ENCODE assay signal across 24 cellular contexts in the genomic region with DNA sequence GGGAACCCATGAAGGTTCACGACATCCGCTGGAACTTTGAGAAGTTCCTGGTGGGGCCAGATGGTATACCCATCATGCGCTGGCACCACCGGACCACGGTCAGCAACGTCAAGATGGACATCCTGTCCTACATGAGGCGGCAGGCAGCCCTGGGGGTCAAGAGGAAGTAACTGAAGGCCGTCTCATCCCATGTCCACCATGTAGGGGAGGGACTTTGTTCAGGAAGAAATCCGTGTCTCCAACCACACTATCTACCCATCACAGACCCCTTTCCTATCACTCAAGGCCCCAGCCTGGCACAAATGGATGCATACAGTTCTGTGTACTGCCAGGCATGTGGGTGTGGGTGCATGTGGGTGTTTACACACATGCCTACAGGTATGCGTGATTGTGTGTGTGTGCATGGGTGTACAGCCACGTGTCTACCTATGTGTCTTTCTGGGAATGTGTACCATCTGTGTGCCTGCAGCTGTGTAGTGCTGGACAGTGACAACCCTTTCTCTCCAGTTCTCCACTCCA. TPM values are rescaled to one million over a fixed set of nuclear protein-coding genes. Genes with fewer than 3 reads are reported as not detected.
DNase-seq lines count a peak whose midpoint lies in the region; ATAC-seq and TF ChIP-seq lines count a peak whose summit lies in the region.
"Had no signal": no experiment of that assay in that cellular context is flagged by ENCODE, and none has a peak within 500 bp of the region (broad histone marks: within the 10 kb centered on the region; RNA-seq: fewer than 3 reads in every experiment).

No MANE protein-coding gene starts in this region.

- no peak overlapping the region for H3K4me3 ChIP-seq in right atrium auricular region
- H3K4me3 ChIP-seq in sigmoid colon = no peak overlapping the region
- H3K4me3 ChIP-seq in mesenchymal stem cell (ENCODE audit: insufficient read depth in 1 of 2, low read depth in 1 of 2, low read length in 2 of 2) = no peak overlapping the region
- H3K4me3 ChIP-seq in Caco-2 (ENCODE audit: low read depth, low read length) = no peak overlapping the region
- H3K4me3 ChIP-seq: heart left ventricle, SJCRH30, tibial nerve had no signal

- no peak overlapping the region for H2BK15ac ChIP-seq in mesenchymal stem cell (ENCODE audit: low read depth, poor library complexity, severe bottlenecking)

- H3K4me2 ChIP-seq in mesenchymal stem cell (ENCODE audit: low read length, poor library complexity, severe bottlenecking) = no peak overlapping the region

- H3K9me3 Mint-ChIP-seq in central memory CD8-positive, alpha-beta T cell = no peaks in the 10 kb centered on the region
- no peaks in the 10 kb centered on the region for H3K9me3 Mint-ChIP-seq in Caco-2 (ENCODE audit: unreplicated experiment)
- H3K9me3 Mint-ChIP-seq: activated naive CD4-positive, alpha-beta T cell treated with anti-CD3 and anti-CD28 coated beads for 36 hours; naive B cell; stimulated activated naive CD8-positive, alpha-beta T cell treated with anti-CD3 and anti-CD28 coated beads, Interleukin-15, Interleukin-2, amounts not matched to agents 100 ng/mL and 50 ng/mL, for 24 hours; T-cell had no signal

- H3K27ac ChIP-seq in right atrium auricular region (peak overlapping the region; percentile 20 to 98), sigmoid colon (peak overlapping the region in 2 of 4 donors; percentile 35 to 83), mesenchymal stem cell (ENCODE audit: low read length, poor library complexity, severe bottlenecking) (no peak overlapping the region)
- H3K27ac ChIP-seq: SJCRH30 had no signal

- H3K23ac ChIP-seq in mesenchymal stem cell (ENCODE audit: low read length in 2 of 2) = no peak overlapping the region

- no peak overlapping the region for H2AFZ ChIP-seq in mesenchymal stem cell (ENCODE audit: low read depth, low read length)

- ATAC-seq in Right ventricle myocardium inferior = no peak
- no peak for ATAC-seq in central memory CD8-positive, alpha-beta T cell (replicated peaks; ENCODE audit: extremely low read depth, poor library complexity, severe bottlenecking)
- ATAC-seq in GM18520 (IDR thresholded peaks at IDR 0.05; ENCODE audit: unreplicated experiment) = no peak
- ATAC-seq: heart left ventricle, Panc1, T-cell had no signal

- peaks cover 52% of the 10 kb centered on the region for H3K36me3 Mint-ChIP-seq in central memory CD8-positive, alpha-beta T cell (ENCODE audit: insufficient read depth)
- H3K36me3 Mint-ChIP-seq in Caco-2 (ENCODE audit: insufficient read depth, unreplicated experiment) = peaks cover 64% of the 10 kb centered on the region

- H2BK5ac ChIP-seq in mesenchymal stem cell (ENCODE audit: low read depth, low read length, poor library complexity, severe bottlenecking) = no peak overlapping the region

- no peak overlapping the region for H4K91ac ChIP-seq in mesenchymal stem cell (ENCODE audit: low read length)

- no peak overlapping the region for H2BK12ac ChIP-seq in mesenchymal stem cell (ENCODE audit: low read length in 2 of 2)

- H3K18ac ChIP-seq in mesenchymal stem cell (ENCODE audit: low read depth in 1 of 2, low read length in 2 of 2) = no peak overlapping the region

- H3K36me3 ChIP-seq in right atrium auricular region = peaks cover 80% of the 10 kb centered on the region
- peaks cover 17 to 74% (median 33%) of the 10 kb centered on the region in 4 donors for H3K36me3 ChIP-seq in sigmoid colon
- peaks cover 80 to 82% of the 10 kb centered on the region in 2 experiments for H3K36me3 ChIP-seq in mesenchymal stem cell (ENCODE audit: control insufficient read depth in 1 of 2, insufficient read depth in 2 of 2, low read depth in 1 of 2, low read length in 2 of 2)
- peaks cover 5% of the 10 kb centered on the region for H3K36me3 ChIP-seq in Caco-2 (ENCODE audit: control insufficient read depth, insufficient read depth, low read length)

- H3K9me3 ChIP-seq in right atrium auricular region (no peaks in the 10 kb centered on the region), sigmoid colon (no peaks in the 10 kb centered on the region), mesenchymal stem cell (ENCODE audit: control insufficient read depth, low read length) (no peaks in the 10 kb centered on the region), Caco-2 (no peaks in the 10 kb centered on the region)
- H3K9me3 ChIP-seq: heart left ventricle, SJCRH30, tibial nerve had no signal

- no peak for DNase-seq in right atrium auricular region (ENCODE audit: low spot score)
- DNase-seq in Right ventricle myocardium inferior (ENCODE audit: missing footprints) = no peak
- no peak for DNase-seq in central memory CD8-positive, alpha-beta T cell (ENCODE audit: low spot score in 2 of 2)
- peak; percentile 74 for DNase-seq in sigmoid colon
- no peak for DNase-seq in stimulated activated CD4-positive, alpha-beta T cell treated with anti-CD3 and anti-CD28 coated beads, Interleukin-15, amount 100 ng/mL, for 24 hours
- DNase-seq in mesenchymal stem cell = no peak
- no peak for DNase-seq in Caco-2
- DNase-seq: activated CD4-positive, alpha-beta T cell treated with anti-CD3 and anti-CD28 coated beads for 4 hours; activated naive CD4-positive, alpha-beta T cell treated with anti-CD3 and anti-CD28 coated beads for 36 hours; activated T-cell treated with anti-CD3 and anti-CD28 coated beads, Interleukin-2, amount 50 U/mL, for 48 hours; DMS53; GDM1; naive B cell; NCI-H1694; NCI-H524 treated with DMSO at 0.1 percent for 48 hours; occipital lobe; SJCRH30; T-cell had no signal

- no peak overlapping the region for H4K8ac ChIP-seq in mesenchymal stem cell (ENCODE audit: low read length)

- no peak overlapping the region for H3K9ac ChIP-seq in mesenchymal stem cell (ENCODE audit: low read length)

- TF ChIP-seq EP300 in sigmoid colon (IDR thresholded peaks at IDR 0.05) = no peak

- H3K27me3 Mint-ChIP-seq in central memory CD8-positive, alpha-beta T cell = no peaks in the 10 kb centered on the region
- H3K27me3 Mint-ChIP-seq in Caco-2 (ENCODE audit: insufficient read depth, unreplicated experiment) = no peaks in the 10 kb centered on the region
- H3K27me3 Mint-ChIP-seq: naive B cell; stimulated activated naive CD8-positive, alpha-beta T cell treated with anti-CD3 and anti-CD28 coated beads, Interleukin-15, Interleukin-2, amounts not matched to agents 100 ng/mL and 50 ng/mL, for 24 hours; T-cell had no signal

- H3K27ac Mint-ChIP-seq in central memory CD8-positive, alpha-beta T cell (ENCODE audit: low read depth) = peak overlapping the region; percentile 44
- H3K27ac Mint-ChIP-seq in Caco-2 (ENCODE audit: unreplicated experiment) = no peak overlapping the region
- H3K27ac Mint-ChIP-seq: activated naive CD4-positive, alpha-beta T cell treated with anti-CD3 and anti-CD28 coated beads for 36 hours; stimulated activated naive CD8-positive, alpha-beta T cell treated with anti-CD3 and anti-CD28 coated beads, Interleukin-15, Interleukin-2, amounts not matched to agents 100 ng/mL and 50 ng/mL, for 24 hours had no signal

- WGBS in sigmoid colon, 2 donors = 86 to 92% methylated on average over 11 of the region's 11 CpGs
- WGBS in mesenchymal stem cell = 93% methylated on average over 8 of the region's 11 CpGs

- CTCF ChIA-PET in Caco-2 (lab: Charles Lee) = no interaction called here

- H3K4me1 ChIP-seq in right atrium auricular region (peaks cover 0 to 80% of the 10 kb centered on the region in 2 donors), sigmoid colon (peaks cover 0 to 41% (median 29%) of the 10 kb centered on the region in 4 donors), mesenchymal stem cell (ENCODE audit: control insufficient read depth, insufficient read depth, low read depth, low read length) (peaks cover 8% of the 10 kb centered on the region), Caco-2 (no peaks in the 10 kb centered on the region)
- H3K4me1 ChIP-seq: SJCRH30 had no signal

- no peak overlapping the region for H3K14ac ChIP-seq in mesenchymal stem cell (ENCODE audit: low read length in 2 of 2)

- BruUV-seq in Caco-2 (replicated peaks; lab: Mats Ljungman, UMichigan) = no TSS peak

- peaks cover 28% of the 10 kb centered on the region for H3K79me1 ChIP-seq in mesenchymal stem cell (replicated peaks; ENCODE audit: low read length, poor library complexity, severe bottlenecking)

- intact Hi-C loops in Right ventricle myocardium inferior (cut with DNase I) = no loop called here
- intact Hi-C loops in sigmoid colon (cut with DNase I) = no loop called here
- intact Hi-C loops in Caco-2 (cut with micrococcal nuclease; ENCODE audit: unreplicated experiment) = no loop called here

- no peak overlapping the region for H3K4me3 Mint-ChIP-seq in central memory CD8-positive, alpha-beta T cell
- no peak overlapping the region for H3K4me3 Mint-ChIP-seq in Caco-2 (ENCODE audit: unreplicated experiment)
- H3K4me3 Mint-ChIP-seq: activated naive CD4-positive, alpha-beta T cell treated with anti-CD3 and anti-CD28 coated beads for 36 hours; stimulated activated naive CD8-positive, alpha-beta T cell treated with anti-CD3 and anti-CD28 coated beads, Interleukin-15, Interleukin-2, amounts not matched to agents 100 ng/mL and 50 ng/mL, for 24 hours; T-cell had no signal

- H3K27me3 ChIP-seq in right atrium auricular region (no peaks in the 10 kb centered on the region), sigmoid colon (no peaks in the 10 kb centered on the region), mesenchymal stem cell (ENCODE audit: control insufficient read depth in 1 of 2, insufficient read depth in 1 of 2, low read length in 2 of 2) (no peaks in the 10 kb centered on the region), Caco-2 (replicated peaks; ENCODE audit: control insufficient read depth, insufficient read depth, low read length) (no peaks in the 10 kb centered on the region)
- H3K27me3 ChIP-seq: heart left ventricle, SJCRH30, tibial nerve had no signal

- H3K4me1 Mint-ChIP-seq in central memory CD8-positive, alpha-beta T cell = no peaks in the 10 kb centered on the region
- no peaks in the 10 kb centered on the region for H3K4me1 Mint-ChIP-seq in Caco-2 (ENCODE audit: low read depth, unreplicated experiment)

- TF ChIP-seq POLR2A in sigmoid colon (IDR thresholded peaks at IDR 0.05) = no peak

- H2BK120ac ChIP-seq in mesenchymal stem cell (ENCODE audit: low read depth, low read length) = no peak overlapping the region

- no peak for TF ChIP-seq CTCF in right atrium auricular region (IDR thresholded peaks at IDR 0.05)
- TF ChIP-seq CTCF in sigmoid colon (IDR thresholded peaks at IDR 0.05) = no peak
- no peak for TF ChIP-seq CTCF in Caco-2 (IDR thresholded peaks at IDR 0.05; ENCODE audit: insufficient read depth in 1 of 2, low read depth in 1 of 2, low read length in 1 of 2, severe bottlenecking in 1 of 2, unreplicated experiment in 1 of 2)

- no peak overlapping the region for H3K4ac ChIP-seq in mesenchymal stem cell (ENCODE audit: low read depth in 1 of 2, low read length in 2 of 2)

- H2AK5ac ChIP-seq in mesenchymal stem cell (ENCODE audit: low read length, severe bottlenecking) = no peak overlapping the region

- POLR2A ChIA-PET in Caco-2 (lab: Charles Lee) = no interaction called here

RNA-seq across cellular contexts. Expression of gene GPX3, which starts 7.6 kb away (rescaled TPM):
- total RNA-seq in right atrium auricular region (1,000 to 10,000 TPM; 2,222 to 2,480 TPM), Right ventricle myocardium inferior (627 TPM), sigmoid colon (1,000 to 10,000 TPM in 2 of 4 donors, 100 to 1,000 TPM in 2; 616 to 2,079 (median 918) TPM), Caco-2 (2022) (80.6 and 86.6 TPM in 2 replicates)
- 1,000 to 10,000 TPM in 1 of 3 donors, 100 to 1,000 TPM in 1, 10 to 100 TPM in 1; 85.1 to 1,326 (median 302) TPM for polyA plus RNA-seq in sigmoid colon
- polyA plus RNA-seq in mesenchymal stem cell (2013, experiment 1 of 2) = 39.2 TPM
- 40.8 TPM for polyA plus RNA-seq in mesenchymal stem cell (2013, experiment 2 of 2)
- total RNA-seq: activated CD8-positive, alpha-beta memory T cell treated with anti-CD3 and anti-CD28 coated beads for 36 hours; activated naive CD4-positive, alpha-beta T cell treated with anti-CD3 and anti-CD28 coated beads for 36 hours had no signal

RNA-seq across cellular contexts. Expression of gene TNIP1, which starts 52.8 kb away (rescaled TPM):
- total RNA-seq in right atrium auricular region (10 to 100 TPM; 68.9 to 92.6 TPM), Right ventricle myocardium inferior (114 TPM), sigmoid colon (10 to 100 TPM; 55.1 to 73.1 (median 62.8) TPM), Caco-2 (2022) (62.7 and 65.7 TPM in 2 replicates)
- polyA plus RNA-seq in sigmoid colon = 100 to 1,000 TPM; 153 to 210 (median 195) TPM
- polyA plus RNA-seq in mesenchymal stem cell (2013, experiment 1 of 2) = 50.6 TPM
- 50.3 TPM for polyA plus RNA-seq in mesenchymal stem cell (2013, experiment 2 of 2)
